In genomic region chr2:234375481-234375880, GRCh38 we compare ENCODE assay signal across 18 cellular contexts.
"Had no signal": no experiment of that assay in that cellular context is flagged by ENCODE, and none has a peak within 500 bp of the region (broad histone marks: within the 10 kb centered on the region; RNA-seq: fewer than 3 reads in every experiment).

No MANE protein-coding gene starts in this region.

- H3K27me3 Mint-ChIP-seq: activated CD4-positive, alpha-beta T cell treated with anti-CD3 and anti-CD28 coated beads, Interleukin-2, amount 10 ng/mL, durations not matched to agents 24 days and 14 days; activated naive CD4-positive, alpha-beta T cell treated with anti-CD3 and anti-CD28 coated beads, Interleukin-2, amount 10 ng/mL, durations not matched to agents 7 days and 5 days; effector memory CD8-positive, alpha-beta T cell; naive thymus-derived CD8-positive, alpha-beta T cell had no signal

- H3K27ac Mint-ChIP-seq: activated B cell treated with CpG ODN at 0.5 μM for 24 hours; activated naive CD4-positive, alpha-beta T cell treated with anti-CD3 and anti-CD28 coated beads, Interleukin-2, amount 10 ng/mL, durations not matched to agents 7 days and 5 days; activated T-helper 2 cell treated with anti-CD3 and anti-CD28 coated beads, Interferon-gamma antibody, Interleukin-2, Interleukin-4, amounts not matched to agents 10 μg/mL and 5 μg/mL and 100 μg/mL, durations not matched to agents 14 hours and 24 hours and 36 hours; stimulated activated naive B cell treated with anti-CD40 and anti-IgM and Interleukin-4, amounts not matched to agents 10 μg/mL and 1 μg/mL and 100 μg/mL, for 72 hours had no signal

- H3K4me3 Mint-ChIP-seq: activated B cell treated with CpG ODN at 0.5 μM for 24 hours; activated CD4-positive, alpha-beta T cell treated with anti-CD3 and anti-CD28 coated beads, Interleukin-2, amount 10 ng/mL, durations not matched to agents 24 days and 14 days; activated naive CD4-positive, alpha-beta T cell treated with anti-CD3 and anti-CD28 coated beads, Interleukin-2, amount 10 ng/mL, durations not matched to agents 7 days and 5 days; effector memory CD8-positive, alpha-beta T cell; stimulated activated naive B cell treated with anti-CD40 and anti-IgM and Interleukin-4, amounts not matched to agents 10 μg/mL and 1 μg/mL and 100 μg/mL, for 72 hours had no signal

- H3K4me1 Mint-ChIP-seq: activated B cell treated with CpG ODN at 0.5 μM for 24 hours had no signal

- H3K4me1 ChIP-seq: transverse colon had no signal

- H3K27ac ChIP-seq: epithelial cell of prostate, gastrocnemius medialis, heart right ventricle, transverse colon had no signal

- H3K9me3 Mint-ChIP-seq: activated B cell treated with CpG ODN at 0.5 μM for 24 hours; activated T-helper 2 cell treated with anti-CD3 and anti-CD28 coated beads, Interferon-gamma antibody, Interleukin-2, Interleukin-4, amounts not matched to agents 10 μg/mL and 5 μg/mL and 100 μg/mL, durations not matched to agents 14 hours and 24 hours and 36 hours; effector memory CD8-positive, alpha-beta T cell; naive thymus-derived CD8-positive, alpha-beta T cell; stimulated activated naive B cell treated with anti-CD40 and anti-IgM and Interleukin-4, amounts not matched to agents 10 μg/mL and 1 μg/mL and 100 μg/mL, for 72 hours had no signal

- H3K4me3 ChIP-seq: gastrocnemius medialis, heart right ventricle, lung, mucosa of descending colon, transverse colon had no signal

- DNase-seq: activated B cell treated with CpG ODN at 0.5 μM for 24 hours; activated CD4-positive, alpha-beta T cell treated with anti-CD3 and anti-CD28 coated beads, Interleukin-2, amount 10 ng/mL, durations not matched to agents 24 days and 14 days; activated naive CD4-positive, alpha-beta T cell treated with anti-CD3 and anti-CD28 coated beads, Interleukin-2, amount 10 ng/mL, durations not matched to agents 7 days and 5 days; dermis blood vessel endothelial cell; effector memory CD8-positive, alpha-beta T cell; gastrocnemius medialis; heart right ventricle; left colon; mucosa of descending colon; naive thymus-derived CD8-positive, alpha-beta T cell; stimulated activated CD4-positive, alpha-beta T cell treated with anti-CD3 and anti-CD28 coated beads, Interleukin-2, amount 100 ng/mL, for 48 hours; stimulated activated naive B cell treated with anti-CD40 and anti-IgM and Interleukin-4, amounts not matched to agents 10 μg/mL and 1 μg/mL and 100 μg/mL, for 72 hours; substantia nigra; transverse colon had no signal

- H3K27me3 ChIP-seq: gastrocnemius medialis, transverse colon had no signal

- H3K9me3 ChIP-seq: gastrocnemius medialis, heart right ventricle, mucosa of descending colon, transverse colon had no signal

- ATAC-seq: effector memory CD8-positive, alpha-beta T cell; gastrocnemius medialis; heart right ventricle; left colon; mucosa of descending colon; naive thymus-derived CD8-positive, alpha-beta T cell; stimulated activated naive B cell treated with anti-CD40 and anti-IgM and Interleukin-4, amounts not matched to agents 10 μg/mL and 1 μg/mL and 100 μg/mL, for 72 hours had no signal

- H3K36me3 ChIP-seq: gastrocnemius medialis, heart right ventricle, transverse colon had no signal

- FAIRE-seq: TTC549 had no signal

- H3K36me3 Mint-ChIP-seq: naive thymus-derived CD8-positive, alpha-beta T cell; stimulated activated naive B cell treated with anti-CD40 and anti-IgM and Interleukin-4, amounts not matched to agents 10 μg/mL and 1 μg/mL and 100 μg/mL, for 72 hours had no signal
